Comparison of ENCODE assay signal across 15 cellular contexts in genomic region chr11:118715245-118715807, GRCh38. TPM values are rescaled to one million over a fixed set of nuclear protein-coding genes. Genes with fewer than 3 reads are reported as not detected.
DNase-seq lines count a peak whose midpoint lies in the region; ATAC-seq and TF ChIP-seq lines count a peak whose summit lies in the region.
"Had no signal": no experiment of that assay in that cellular context is flagged by ENCODE, and none has a peak within 500 bp of the region (broad histone marks: within the 10 kb centered on the region; RNA-seq: fewer than 3 reads in every experiment).

No MANE protein-coding gene starts in this region.

- H3K9me2 ChIP-seq in PC-9 (ENCODE audit: insufficient read depth) = no peaks in the 10 kb centered on the region

- CTCF ChIA-PET in PC-9 (lab: Charles Lee) = interaction anchor here (0.7 kb wide), 1 partner anchor 197 kb away, joined by 6 read pairs; no protein-coding TSS in a partner anchor

- H3K27ac ChIP-seq in PC-9 = peak overlapping the region; percentile 15; the same call in 1 of the 2 replicates
- peak overlapping the region; percentile 11 for H3K27ac ChIP-seq in right cardiac atrium (ENCODE audit: low read length)
- H3K27ac ChIP-seq in thyroid gland = peak overlapping the region; percentile 78 to 81 (median 78)
- H3K27ac ChIP-seq: HL-60, parathyroid adenoma, SJSA1, vagina had no signal

- no peaks in the 10 kb centered on the region for H4K20me1 ChIP-seq in PC-9 (ENCODE audit: insufficient read depth)

- no peak overlapping the region for H3K4me3 Mint-ChIP-seq in activated naive CD8-positive, alpha-beta T cell treated with anti-CD3 and anti-CD28 coated beads for 36 hours
- no peak overlapping the region for H3K4me3 Mint-ChIP-seq in activated naive CD8-positive, alpha-beta T cell treated with anti-CD3 and anti-CD28 coated beads, Interleukin-2, amount 50 U/mL, for 24 hours

- peaks cover 37% of the 10 kb centered on the region; the same call in 1 of the 2 replicates for H3F3A ChIP-seq in PC-9 (ENCODE audit: insufficient read depth, low read depth)

- no TSS peak for BruUV-seq in PC-9 (replicated peaks; lab: Mats Ljungman, UMichigan)

- H3K9me3 ChIP-seq in PC-9 (ENCODE audit: insufficient read depth, low read depth) (no peaks in the 10 kb centered on the region), right cardiac atrium (ENCODE audit: control insufficient read depth, low read length) (no peaks in the 10 kb centered on the region), thyroid gland (no peaks in the 10 kb centered on the region)
- H3K9me3 ChIP-seq: heart left ventricle, SJSA1, vagina had no signal

- no peaks in the 10 kb centered on the region for H3K36me3 ChIP-seq in PC-9 (ENCODE audit: low read depth)
- no peaks in the 10 kb centered on the region for H3K36me3 ChIP-seq in thyroid gland
- H3K36me3 ChIP-seq: heart left ventricle, SJSA1, vagina had no signal

- no peak for DNase-seq in activated naive CD8-positive, alpha-beta T cell treated with anti-CD3 and anti-CD28 coated beads for 36 hours
- DNase-seq in activated naive CD8-positive, alpha-beta T cell treated with anti-CD3 and anti-CD28 coated beads, Interleukin-2, amount 50 U/mL, for 24 hours = no peak
- DNase-seq in PC-9 = peak in 1 of 2 experiments; percentile 60
- DNase-seq in right cardiac atrium = no peak
- peak; percentile 21 to 42 for DNase-seq in thyroid gland
- DNase-seq in HCEC 1CT = no peak
- no peak for DNase-seq in activated gamma-delta T cell treated with Interleukin-2 at 50 U/mL for 16 hours
- DNase-seq: caudate nucleus, heart left ventricle had no signal

- TF ChIP-seq POLR2A in thyroid gland (IDR thresholded peaks at IDR 0.05) = no peak

- POLR2A ChIA-PET in PC-9 (lab: Charles Lee; ENCODE audit: unreplicated experiment) = interaction anchor here (0.6 kb wide), 1 partner anchor 396 kb away, joined by 3 read pairs; no protein-coding TSS in a partner anchor

- peak overlapping the region; percentile 31 for H3K27ac Mint-ChIP-seq in activated naive CD8-positive, alpha-beta T cell treated with anti-CD3 and anti-CD28 coated beads for 36 hours
- no peak overlapping the region for H3K27ac Mint-ChIP-seq in activated naive CD8-positive, alpha-beta T cell treated with anti-CD3 and anti-CD28 coated beads, Interleukin-2, amount 50 U/mL, for 24 hours

- H3K4me3 ChIP-seq in PC-9 = no peak overlapping the region
- H3K4me3 ChIP-seq in right cardiac atrium (ENCODE audit: low read length) = no peak overlapping the region
- no peak overlapping the region for H3K4me3 ChIP-seq in thyroid gland (replicated peaks in 1 of 3)
- H3K4me3 ChIP-seq: heart left ventricle, SJSA1, vagina had no signal

- no peaks in the 10 kb centered on the region for H3K9me3 Mint-ChIP-seq in activated naive CD8-positive, alpha-beta T cell treated with anti-CD3 and anti-CD28 coated beads for 36 hours
- no peaks in the 10 kb centered on the region for H3K9me3 Mint-ChIP-seq in activated naive CD8-positive, alpha-beta T cell treated with anti-CD3 and anti-CD28 coated beads, Interleukin-2, amount 50 U/mL, for 24 hours

- peaks cover 46% of the 10 kb centered on the region for H3K4me1 ChIP-seq in PC-9 (replicated peaks; ENCODE audit: insufficient read depth)
- H3K4me1 ChIP-seq in right cardiac atrium (ENCODE audit: control insufficient read depth, insufficient read depth, low read length) = no peaks in the 10 kb centered on the region
- peaks cover 13 to 16% of the 10 kb centered on the region in 2 donors for H3K4me1 ChIP-seq in thyroid gland
- H3K4me1 ChIP-seq: parathyroid adenoma, SJSA1 had no signal

- H3K27me3 Mint-ChIP-seq in activated naive CD8-positive, alpha-beta T cell treated with anti-CD3 and anti-CD28 coated beads for 36 hours = no peaks in the 10 kb centered on the region
- H3K27me3 Mint-ChIP-seq in activated naive CD8-positive, alpha-beta T cell treated with anti-CD3 and anti-CD28 coated beads, Interleukin-2, amount 50 U/mL, for 24 hours = no peaks in the 10 kb centered on the region

- peaks cover 9% of the 10 kb centered on the region for H3K4me1 Mint-ChIP-seq in activated naive CD8-positive, alpha-beta T cell treated with anti-CD3 and anti-CD28 coated beads for 36 hours
- H3K4me1 Mint-ChIP-seq in activated naive CD8-positive, alpha-beta T cell treated with anti-CD3 and anti-CD28 coated beads, Interleukin-2, amount 50 U/mL, for 24 hours = peaks cover 7% of the 10 kb centered on the region

- no peak for ATAC-seq in activated naive CD8-positive, alpha-beta T cell treated with anti-CD3 and anti-CD28 coated beads, Interleukin-2, amount 50 U/mL, for 24 hours
- ATAC-seq in right cardiac atrium (peak; percentile 46 to 60), GM18517 (IDR thresholded peaks at IDR 0.05; ENCODE audit: unreplicated experiment) (no peak)

- H2AFZ ChIP-seq in PC-9 = no peak overlapping the region
- H2AFZ ChIP-seq: parathyroid adenoma had no signal

- H3K36me3 Mint-ChIP-seq in activated naive CD8-positive, alpha-beta T cell treated with anti-CD3 and anti-CD28 coated beads for 36 hours = no peaks in the 10 kb centered on the region
- no peaks in the 10 kb centered on the region for H3K36me3 Mint-ChIP-seq in activated naive CD8-positive, alpha-beta T cell treated with anti-CD3 and anti-CD28 coated beads, Interleukin-2, amount 50 U/mL, for 24 hours (ENCODE audit: low read depth)

- H3K27me3 ChIP-seq in PC-9 (ENCODE audit: insufficient read depth, low read depth) = no peaks in the 10 kb centered on the region
- H3K27me3 ChIP-seq in right cardiac atrium (ENCODE audit: control insufficient read depth, insufficient read depth) = no peaks in the 10 kb centered on the region
- H3K27me3 ChIP-seq in thyroid gland = no peaks in the 10 kb centered on the region
- H3K27me3 ChIP-seq: heart left ventricle, SJSA1, vagina had no signal

- peak overlapping the region; percentile 38; the same call in 1 of the 2 replicates for H3K4me2 ChIP-seq in PC-9

- WGBS in right cardiac atrium = 63% methylated on average over 5 of the region's 5 CpGs
- WGBS in thyroid gland, 2 donors = 54 to 64% methylated on average over 5 of the region's 5 CpGs

- TF ChIP-seq CTCF in PC-9 (conservative IDR thresholded peaks at IDR 0.05) (no peak), thyroid gland (IDR thresholded peaks at IDR 0.05) (no peak)

- intact Hi-C loops in PC-9 (cut with micrococcal nuclease; ENCODE audit: unreplicated experiment) = no loop called here
- intact Hi-C loops in right cardiac atrium (cut with DNase I) = no loop called here
- intact Hi-C loops in thyroid gland (cut with DNase I) = no loop called here

- no peaks in the 10 kb centered on the region for H3K79me2 ChIP-seq in PC-9 (ENCODE audit: low read depth)
- H3K79me2 ChIP-seq: parathyroid adenoma had no signal

RNA-seq across cellular contexts. Expression of gene TREH, which starts 35.9 kb away (rescaled TPM):
- not detected for total RNA-seq in activated naive CD8-positive, alpha-beta T cell treated with anti-CD3 and anti-CD28 coated beads for 36 hours
- total RNA-seq in PC-9 (2021) = not detected in 2 replicates
- total RNA-seq in right cardiac atrium = not detected
- 1.2 TPM for polyA plus RNA-seq in right cardiac atrium
- not detected for total RNA-seq in thyroid gland
- total RNA-seq: activated CD8-positive, alpha-beta memory T cell treated with anti-CD3 and anti-CD28 coated beads for 36 hours; heart left ventricle; SJSA1 had no signal

Comparison
In these comparisons a context has a peak if more than half of its experiments do, and no peak if none do; other contexts are left out.
1. DNase-seq: peak in thyroid gland (2 of 2); none in activated naive CD8-positive, alpha-beta T cell treated with anti-CD3 and anti-CD28 coated beads for 36 hours (single experiment), activated naive CD8-positive, alpha-beta T cell treated with anti-CD3 and anti-CD28 coated beads, Interleukin-2, amount 50 U/mL, for 24 hours (single experiment), right cardiac atrium (0 of 3), HCEC 1CT (single experiment) and activated gamma-delta T cell treated with Interleukin-2 at 50 U/mL for 16 hours (single experiment).
2. ATAC-seq: peak in right cardiac atrium (2 of 2); none in activated naive CD8-positive, alpha-beta T cell treated with anti-CD3 and anti-CD28 coated beads, Interleukin-2, amount 50 U/mL, for 24 hours (single experiment) and GM18517 (single experiment).
3. H3K27ac ChIP-seq: peak in every context shown above with its lines; median percentile 78 in thyroid gland; 15 in PC-9; 11 in right cardiac atrium.